Comparison of ENCODE assay signal across 16 cellular contexts in the genomic region with DNA sequence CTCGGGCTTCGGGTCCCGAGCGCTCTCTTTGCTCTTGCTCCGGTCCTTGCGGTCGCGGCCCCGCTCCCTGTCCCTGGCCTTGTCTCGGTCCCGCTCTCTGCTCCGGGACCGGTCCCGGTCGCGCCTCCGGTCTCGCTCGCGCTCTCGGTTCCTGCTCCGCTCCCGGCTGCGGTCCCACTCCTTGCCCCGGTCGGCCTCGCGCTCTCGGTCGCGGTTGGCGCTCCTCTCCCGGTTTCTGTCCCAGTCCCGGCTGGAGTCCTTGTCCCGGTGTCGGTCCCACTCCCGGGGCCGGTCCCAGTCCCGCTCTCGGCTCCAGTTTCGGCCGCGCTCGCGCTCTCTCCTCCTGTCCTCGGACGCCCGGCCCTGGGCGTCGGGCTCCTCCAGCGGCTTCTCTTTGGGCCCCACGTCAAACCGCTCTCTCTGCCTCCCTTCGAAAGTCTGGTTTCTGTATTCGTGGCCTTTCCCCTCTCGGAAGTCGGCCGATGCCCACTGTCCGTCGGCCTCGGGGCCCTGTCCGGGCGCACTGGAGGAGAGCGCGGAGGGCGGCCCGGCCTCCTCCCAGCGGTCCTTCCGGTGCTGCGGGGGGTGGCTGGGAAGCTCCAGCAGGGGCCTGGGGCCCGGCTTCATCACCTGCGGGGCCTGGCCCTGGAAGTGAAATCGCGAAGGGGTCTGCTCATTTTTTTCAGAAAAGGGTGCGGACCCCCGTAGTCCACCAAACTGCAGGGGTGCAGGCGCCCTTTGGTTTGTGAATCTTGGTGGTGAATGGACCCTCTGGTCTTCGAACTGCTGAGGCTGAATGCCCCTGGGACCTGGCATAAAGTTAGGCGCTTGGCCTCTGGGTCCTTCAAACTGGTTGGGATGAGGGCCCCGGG.
"Had no signal": no experiment of that assay in that cellular context is flagged by ENCODE, and none has a peak within 500 bp of the region (broad histone marks: within the 10 kb centered on the region; RNA-seq: fewer than 3 reads in every experiment).

No MANE protein-coding gene starts in this region.

- H3K9me3 Mint-ChIP-seq: activated CD4-positive, alpha-beta T cell treated with anti-CD3 and anti-CD28 coated beads, Interleukin-2, amount 10 ng/mL, durations not matched to agents 7 days and 5 days; activated naive CD4-positive, alpha-beta T cell treated with anti-CD3 and anti-CD28 coated beads, Interleukin-2, amount 10 ng/mL, durations not matched to agents 7 days and 5 days; activated T-helper 2 cell treated with anti-CD3 and anti-CD28 coated beads, Interferon-gamma antibody, Interleukin-2, Interleukin-4, amounts not matched to agents 10 μg/mL and 5 μg/mL and 100 μg/mL, durations not matched to agents 14 hours and 24 hours and 36 hours; memory B cell had no signal

- H3K36me3 ChIP-seq: colonic mucosa, uterus had no signal

- H3K4me3 ChIP-seq: cardiac muscle cell, colonic mucosa, gastroesophageal sphincter, pancreas, skin epidermis, tibial artery, uterus had no signal

- H3K27me3 ChIP-seq: cardiac muscle cell, colonic mucosa, gastroesophageal sphincter, pancreas, tibial artery, uterus had no signal

- H3K27ac ChIP-seq: cardiac muscle cell, colonic mucosa, gastroesophageal sphincter, pancreas, skin epidermis, tibial artery, uterus had no signal

- H3K9me3 ChIP-seq: colonic mucosa, gastroesophageal sphincter, pancreas, tibial artery, uterus had no signal

- DNase-seq: activated CD4-positive, alpha-beta T cell treated with anti-CD3 and anti-CD28 coated beads, Interleukin-2, amount 10 ng/mL, durations not matched to agents 7 days and 5 days; activated CD4-positive, CD25-positive, alpha-beta regulatory T cell; activated naive CD4-positive, alpha-beta T cell treated with anti-CD3 and anti-CD28 coated beads, Interleukin-2, amount 10 ng/mL, durations not matched to agents 7 days and 5 days; activated T-cell treated with anti-CD3 and anti-CD28 coated beads for 4 hours; colonic mucosa; effector CD4-positive, alpha-beta T cell; T-helper 2 cell; tibial artery; uterus had no signal

- H3K4me1 ChIP-seq: colonic mucosa, pancreas had no signal

- H3K27me3 Mint-ChIP-seq: activated CD4-positive, alpha-beta T cell treated with anti-CD3 and anti-CD28 coated beads, Interleukin-2, amount 10 ng/mL, durations not matched to agents 7 days and 5 days had no signal

- FAIRE-seq: pancreas, TTC549 had no signal

- H3K4me3 Mint-ChIP-seq: activated CD4-positive, alpha-beta T cell treated with anti-CD3 and anti-CD28 coated beads, Interleukin-2, amount 10 ng/mL, durations not matched to agents 7 days and 5 days; activated naive CD4-positive, alpha-beta T cell treated with anti-CD3 and anti-CD28 coated beads, Interleukin-2, amount 10 ng/mL, durations not matched to agents 7 days and 5 days; memory B cell had no signal

- H3K27ac Mint-ChIP-seq: activated CD4-positive, alpha-beta T cell treated with anti-CD3 and anti-CD28 coated beads, Interleukin-2, amount 10 ng/mL, durations not matched to agents 7 days and 5 days; activated naive CD4-positive, alpha-beta T cell treated with anti-CD3 and anti-CD28 coated beads, Interleukin-2, amount 10 ng/mL, durations not matched to agents 7 days and 5 days; activated T-helper 2 cell treated with anti-CD3 and anti-CD28 coated beads, Interferon-gamma antibody, Interleukin-2, Interleukin-4, amounts not matched to agents 10 μg/mL and 5 μg/mL and 100 μg/mL, durations not matched to agents 14 hours and 24 hours and 36 hours; memory B cell had no signal

- ATAC-seq: gastroesophageal sphincter, pancreas had no signal
